9 cellular contexts compared by ENCODE assay signal in the genomic region with DNA sequence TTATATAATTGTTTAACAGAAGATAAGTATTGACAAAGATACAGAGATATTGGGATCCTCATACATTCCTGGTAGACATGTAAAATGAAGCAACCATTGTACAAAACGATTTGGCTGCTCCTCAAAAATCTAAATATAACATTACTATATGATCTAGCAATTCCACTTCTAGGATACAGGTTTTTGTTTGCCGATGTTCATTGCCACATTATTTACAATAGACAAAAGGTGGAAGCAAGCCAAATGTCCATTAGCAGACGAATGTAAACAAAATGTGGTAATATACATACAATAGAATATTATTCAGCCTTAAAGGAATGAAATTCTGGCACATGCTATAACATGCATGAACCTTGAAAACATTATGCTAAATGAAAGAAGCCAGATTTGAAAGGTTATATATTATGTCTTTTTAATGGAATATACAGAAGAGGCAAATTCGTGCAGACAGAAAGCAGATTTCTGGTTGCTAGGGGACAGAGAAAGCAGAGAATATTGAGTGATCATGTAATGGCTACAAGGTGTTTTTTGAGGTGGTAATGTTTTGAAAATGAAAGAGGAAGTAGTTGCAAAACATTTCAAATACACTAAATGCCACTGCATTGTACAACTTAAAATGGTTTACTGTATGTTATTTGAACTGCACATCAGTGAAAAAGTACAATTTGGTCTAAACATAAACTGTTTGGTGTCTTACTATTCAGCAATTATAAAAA. TPM values are rescaled to one million over a fixed set of nuclear protein-coding genes. Genes with fewer than 3 reads are reported as not detected.
DNase-seq lines count a peak whose midpoint lies in the region; ATAC-seq and TF ChIP-seq lines count a peak whose summit lies in the region.
"Had no signal": no experiment of that assay in that cellular context is flagged by ENCODE, and none has a peak within 500 bp of the region (broad histone marks: within the 10 kb centered on the region; RNA-seq: fewer than 3 reads in every experiment).

No MANE protein-coding gene starts in this region.

- whole genome bisulfite sequencing in hepatocyte (ENCODE audit: low lambda C conversion rate, missing lambda C conversion rate), result 48% methylated on average over 4 of the region's 4 CpGs

- peak; percentile 96 for ATAC-seq in HG02763 (IDR thresholded peaks at IDR 0.05; ENCODE audit: unreplicated experiment)
- no peak for ATAC-seq in activated CD8-positive, alpha-beta T cell treated with anti-CD3 and anti-CD28 coated beads, Interleukin-2, amount 10 ng/mL, durations not matched to agents 7 days and 5 days

- H3K27ac ChIP-seq in hepatocyte, result no peak overlapping the region

- H3K4me3 Mint-ChIP-seq in activated CD8-positive, alpha-beta T cell treated with anti-CD3 and anti-CD28 coated beads, Interleukin-2, amount 10 ng/mL, durations not matched to agents 7 days and 5 days, result no peak overlapping the region

- H3K27me3 Mint-ChIP-seq in activated CD8-positive, alpha-beta T cell treated with anti-CD3 and anti-CD28 coated beads, Interleukin-2, amount 10 ng/mL, durations not matched to agents 7 days and 5 days (ENCODE audit: low read depth), result peaks cover 6% of the 10 kb centered on the region

- no peaks in the 10 kb centered on the region for H4K20me1 ChIP-seq in hepatocyte (ENCODE audit: insufficient read depth, poor library complexity, severe bottlenecking)

- DNase-seq in NCI-H2107 treated with DMSO at 0.1 percent for 48 hours (lab: John Stamatoyannopoulos, UW; ENCODE audit: unreplicated experiment) (peak; percentile 8), NCI-H2107 (lab: John Stamatoyannopoulos, UW) (no peak), NCI-H1092 (lab: John Stamatoyannopoulos, UW) (peak; percentile 46), hepatocyte (ENCODE audit: low spot score) (no peak), NCI-H128 (lab: John Stamatoyannopoulos, UW; ENCODE audit: unreplicated experiment) (no peak)
- no peak for DNase-seq in central memory CD4-positive, alpha-beta T cell
- DNase-seq in activated CD8-positive, alpha-beta T cell treated with anti-CD3 and anti-CD28 coated beads, Interleukin-2, amount 10 ng/mL, durations not matched to agents 7 days and 5 days, result no peak
- DNase-seq: activated naive CD4-positive, alpha-beta T cell had no signal

- no peak for TF ChIP-seq CTCF in hepatocyte (IDR thresholded peaks at IDR 0.05; ENCODE audit: poor library complexity)

- H2AFZ ChIP-seq in hepatocyte, result no peak overlapping the region

- H3K4me1 Mint-ChIP-seq in activated CD8-positive, alpha-beta T cell treated with anti-CD3 and anti-CD28 coated beads, Interleukin-2, amount 10 ng/mL, durations not matched to agents 7 days and 5 days (ENCODE audit: low read depth), result peaks cover 3% of the 10 kb centered on the region

- no peak overlapping the region for H3K4me3 ChIP-seq in hepatocyte

- CTCF ChIA-PET in activated CD8-positive, alpha-beta T cell treated with anti-CD3 and anti-CD28 coated beads, Interleukin-2, amount 10 ng/mL, durations not matched to agents 7 days and 5 days (lab: Charles Lee), result interaction anchor here (1.9 kb wide), 1 partner anchor 11 kb away, joined by 4 read pairs; no protein-coding TSS in a partner anchor

- H3K36me3 Mint-ChIP-seq in activated CD8-positive, alpha-beta T cell treated with anti-CD3 and anti-CD28 coated beads, Interleukin-2, amount 10 ng/mL, durations not matched to agents 7 days and 5 days (ENCODE audit: low read depth), result no peaks in the 10 kb centered on the region

- H3K9me2 ChIP-seq in hepatocyte (replicated peaks; ENCODE audit: insufficient read depth), result no peaks in the 10 kb centered on the region

- no peaks in the 10 kb centered on the region for H3K9me3 Mint-ChIP-seq in activated CD8-positive, alpha-beta T cell treated with anti-CD3 and anti-CD28 coated beads, Interleukin-2, amount 10 ng/mL, durations not matched to agents 7 days and 5 days (ENCODE audit: insufficient read depth)

- H3K9me3 ChIP-seq in hepatocyte (ENCODE audit: low read depth), result no peaks in the 10 kb centered on the region

- H3K27me3 ChIP-seq in hepatocyte, result no peaks in the 10 kb centered on the region

- POLR2A ChIA-PET in activated CD8-positive, alpha-beta T cell treated with anti-CD3 and anti-CD28 coated beads, Interleukin-2, amount 10 ng/mL, durations not matched to agents 7 days and 5 days (lab: Charles Lee), result no interaction called here

- H3K36me3 ChIP-seq in hepatocyte (replicated peaks; ENCODE audit: insufficient read depth, low read depth), result no peaks in the 10 kb centered on the region

- H3K4me1 ChIP-seq in hepatocyte (ENCODE audit: insufficient read depth), result no peaks in the 10 kb centered on the region

- peak overlapping the region; percentile 15 for H3K4me2 ChIP-seq in hepatocyte

- no peak overlapping the region for H3K27ac Mint-ChIP-seq in activated CD8-positive, alpha-beta T cell treated with anti-CD3 and anti-CD28 coated beads, Interleukin-2, amount 10 ng/mL, durations not matched to agents 7 days and 5 days

- H3K79me2 ChIP-seq in hepatocyte, result no peaks in the 10 kb centered on the region

RNA-seq across cellular contexts. Expression of gene POLR1F, which starts 44.9 kb away (rescaled TPM):
- 14.4 and 18.8 TPM in 2 replicates for total RNA-seq in hepatocyte
- 17.2 and 19.3 TPM in 2 replicates for polyA plus RNA-seq in hepatocyte
- 10 to 100 TPM; 17.7 to 20.3 TPM for total RNA-seq in activated CD8-positive, alpha-beta T cell treated with anti-CD3 and anti-CD28 coated beads, Interleukin-2, amount 10 ng/mL, durations not matched to agents 7 days and 5 days

Comparison
In these comparisons a context has a peak if more than half of its experiments do, and no peak if none do; other contexts are left out.
1. DNase-seq: peak in NCI-H2107 treated with DMSO at 0.1 percent for 48 hours (single experiment) and NCI-H1092 (single experiment); none in NCI-H2107 (single experiment), hepatocyte (single experiment), NCI-H128 (single experiment), central memory CD4-positive, alpha-beta T cell (single experiment) and activated CD8-positive, alpha-beta T cell treated with anti-CD3 and anti-CD28 coated beads, Interleukin-2, amount 10 ng/mL, durations not matched to agents 7 days and 5 days (single experiment).